ENCODE assay signal across 15 cellular contexts in genomic region chr2:218295029-218295428, GRCh38. TPM values are rescaled to one million over a fixed set of nuclear protein-coding genes. Genes with fewer than 3 reads are reported as not detected.
A peak's percentile ranks its signal among the peaks of the same experiment; 100 is the strongest.
DNase-seq lines count a peak whose midpoint lies in the region; ATAC-seq, FAIRE-seq and TF ChIP-seq lines count a peak whose summit lies in the region.
"Had no signal": no experiment of that assay in that cellular context is flagged by ENCODE, and none has a peak within 500 bp of the region (broad histone marks: within the 10 kb centered on the region; RNA-seq: fewer than 3 reads in every experiment).

No MANE protein-coding gene starts in this region.

- intact Hi-C loops in body of pancreas (cut with DNase I), result no loop called here
- intact Hi-C loops in HepG2 (cut with micrococcal nuclease; ENCODE audit: unreplicated experiment), result loop anchor here (10.0 kb wide), 1 partner anchor 270 kb away; the partner anchor contains the start of genes CNOT9 and USP37

- 8 to 28% methylated on average over 7 of the region's 7 CpGs for WGBS in body of pancreas, 2 donors
- 69% methylated on average over 7 of the region's 7 CpGs for WGBS in HepG2 (ENCODE audit: low lambda C conversion rate)

- H4K20me1 ChIP-seq in HepG2 (ENCODE audit: insufficient read depth, low read length), result peaks cover 2% of the 10 kb centered on the region; the same call in 1 of the 2 replicates

- H3K4me3 ChIP-seq in body of pancreas (no peak overlapping the region), HepG2 (replicated peaks in 1 of 3; ENCODE audit: insufficient read depth in 1 of 3, low read depth in 2 of 3, low read length in 3 of 3) (no peak overlapping the region), thoracic aorta (peak overlapping the region; percentile 22)

- H3K27ac ChIP-seq in body of pancreas (peak overlapping the region; percentile 97 to 99 (median 98)), HepG2 (ENCODE audit: extremely low read length, insufficient read depth, low read length) (no peak overlapping the region), thoracic aorta (peak overlapping the region; percentile 96 to 99)

- TF ChIP-seq CTCF in body of pancreas (IDR thresholded peaks at IDR 0.05) (peak in 1 of 7 experiments; percentile 2), HepG2 (CRISPR knock-in tag; IDR thresholded peaks at IDR 0.05) (no peak), thoracic aorta (IDR thresholded peaks at IDR 0.05) (no peak)

- TF ChIP-seq POLR2A in body of pancreas (IDR thresholded peaks at IDR 0.05) (peak in 2 of 3 donors; percentile 81 to 86), HepG2 (IDR thresholded peaks at IDR 0.05; ENCODE audit: insufficient read depth in 1 of 2, low read depth in 2 of 2, low read length in 2 of 2) (no peak)

- DNase-seq in DMS53 (lab: John Stamatoyannopoulos, UW) (peak; percentile 47), DMS53 treated with DMSO at 0.1 percent for 48 hours (lab: John Stamatoyannopoulos, UW; ENCODE audit: unreplicated experiment) (no peak), body of pancreas (peak; percentile 58 to 84 (median 66)), HepG2 (ENCODE audit: low spot score) (no peak), thoracic aorta (ENCODE audit: low spot score) (no peak), mesenteric fat pad (ENCODE audit: low spot score) (no peak), NCI-H2081 (lab: John Stamatoyannopoulos, UW) (no peak)
- DNase-seq: 8988T; activated CD4-positive, alpha-beta T cell treated with anti-CD3 and anti-CD28 coated beads for 36 hours; EL; NCI-H1436; stimulated activated CD4-positive, alpha-beta T cell treated with anti-CD3 and anti-CD28 coated beads, Interleukin-12 subunit alpha, Interleukin-12 subunit beta, amount 100 ng/mL, for 4 hours; stimulated activated naive CD4-positive, alpha-beta T cell treated with Interleukin-2 at 50 U/mL for 16 hours had no signal

- CTCF ChIA-PET in HepG2 (lab: Yijun Ruan, JAX; ENCODE audit: low intra/inter-chr PET ratio, low total read pairs), result no interaction called here

- H3K27me3 ChIP-seq in body of pancreas, result no peaks in the 10 kb centered on the region
- H3K27me3 ChIP-seq in HepG2 (ENCODE audit: control insufficient read depth in 1 of 2, insufficient read depth in 2 of 2, low read length in 2 of 2), result no peaks in the 10 kb centered on the region; a peak in 1 of 5 replicates
- H3K27me3 ChIP-seq in thoracic aorta (replicated peaks; ENCODE audit: insufficient read depth), result no peaks in the 10 kb centered on the region

- no peak overlapping the region for H2AFZ ChIP-seq in HepG2 (ENCODE audit: low read length)

- peaks cover 23% of the 10 kb centered on the region for H3K79me2 ChIP-seq in HepG2 (ENCODE audit: insufficient read depth, low read length)

- TF ChIP-seq EP300 in HepG2 (IDR thresholded peaks at IDR 0.05; ENCODE audit: low read depth in 2 of 2, low read length in 2 of 2), result no peak
- TF ChIP-seq EP300 in HepG2 (CRISPR knock-in tag; IDR thresholded peaks at IDR 0.05; ENCODE audit: borderline replicate concordance), result no peak

- no peak overlapping the region for H3K4me2 ChIP-seq in HepG2 (ENCODE audit: low read depth, low read length)

- BruUV-seq in HepG2 (replicated peaks; lab: Mats Ljungman, UMichigan), result no TSS peak

- no peaks in the 10 kb centered on the region for H3K36me3 ChIP-seq in body of pancreas (replicated peaks in 1 of 2; ENCODE audit: insufficient read depth in 1 of 2, low read depth in 2 of 2)
- H3K36me3 ChIP-seq in HepG2 (replicated peaks in 1 of 2; ENCODE audit: control insufficient read depth in 1 of 2, insufficient read depth in 2 of 2, low read length in 2 of 2), result no peaks in the 10 kb centered on the region
- H3K36me3 ChIP-seq in thoracic aorta, result no peaks in the 10 kb centered on the region

- TF ChIP-seq RAD21 in HepG2 (CRISPR knock-in tag; IDR thresholded peaks at IDR 0.05), result no peak

- peak; percentile 51 for ATAC-seq in body of pancreas
- ATAC-seq in HepG2, result no peak
- no peak for ATAC-seq in thoracic aorta (ENCODE audit: insufficient number of reproducible peaks, low FRiP score, low read depth)
- no peak for ATAC-seq in GM21515 (IDR thresholded peaks at IDR 0.05; ENCODE audit: unreplicated experiment)
- ATAC-seq: activated CD4-positive, alpha-beta T cell treated with anti-CD3 and anti-CD28 coated beads for 36 hours; Panc1 had no signal

- in situ Hi-C loops in HepG2 (cut with HindIII; ENCODE audit: extremely low pct_ligation_motif_present, low pct_unique_long_range_greater_than_20kb), result no loop called here

- FAIRE-seq in HepG2 (lab: Jason Lieb, UNC), result no peak

- POLR2A ChIA-PET in HepG2 (lab: Yijun Ruan, JAX), result interaction anchor here (1.0 to 8.5 kb wide), 6 partner anchors 8 to 101 kb away, joined by 3 to 64 read pairs (median 6); partner anchors contain the start of genes AAMP and PNKD

- H3K4me1 ChIP-seq in body of pancreas, result peaks cover 77% of the 10 kb centered on the region
- H3K4me1 ChIP-seq in HepG2 (ENCODE audit: insufficient read depth, low read length), result peaks cover 76% of the 10 kb centered on the region
- peaks cover 44 to 75% of the 10 kb centered on the region in 2 donors for H3K4me1 ChIP-seq in thoracic aorta (ENCODE audit: control insufficient read depth in 1 of 2, low read depth in 2 of 2)

- peak overlapping the region; percentile 2; the same call in 1 of the 2 replicates for H3K9ac ChIP-seq in HepG2 (ENCODE audit: insufficient read depth, low read depth, low read length)

- H3K9me3 ChIP-seq in body of pancreas, result no peaks in the 10 kb centered on the region
- no peaks in the 10 kb centered on the region for H3K9me3 ChIP-seq in HepG2 (ENCODE audit: low read length)
- no peaks in the 10 kb centered on the region for H3K9me3 ChIP-seq in thoracic aorta

RNA-seq across cellular contexts. Expression of gene TMBIM1, which starts 2.7 kb away (rescaled TPM):
- total RNA-seq in body of pancreas (100 to 1,000 TPM; 125 to 148 TPM), HepG2 (2016; rRNA removed; fragmentation: Illumina TruSeq; extraction: Trizol) (69.7 and 139 TPM in 2 replicates), thoracic aorta (100 to 1,000 TPM; 324 to 369 TPM), mesenteric fat pad (516 TPM)
- 37.2 and 38.6 TPM in 2 replicates for total RNA-seq in HepG2 (2016; cell fraction: cytosol; rRNA removed; fragmentation: Illumina TruSeq; extraction: Trizol; ENCODE audit: low read depth)
- 57.8 and 142 TPM in 2 replicates for total RNA-seq in HepG2 (2016; cell fraction: insoluble cytoplasmic fraction; rRNA removed; fragmentation: Illumina TruSeq; extraction: Trizol)
- total RNA-seq in HepG2 (2016; cell fraction: membrane; rRNA removed; fragmentation: Illumina TruSeq; extraction: Trizol), result 88.3 and 90.4 TPM in 2 replicates
- 108 and 128 TPM in 2 replicates for total RNA-seq in HepG2 (2016; cell fraction: nucleus; rRNA removed; fragmentation: Illumina TruSeq; extraction: Trizol)
- 127 and 181 TPM in 2 replicates for polyA plus RNA-seq in HepG2 (2011; rRNA removed)
- polyA plus RNA-seq in HepG2 (2011; cell fraction: cytosol; rRNA removed), result 146 and 187 TPM in 2 replicates
- polyA plus RNA-seq in HepG2 (2011; cell fraction: nucleus; rRNA removed), result 207 and 243 TPM in 2 replicates
- polyA plus RNA-seq in HepG2 (2012), result 254 and 390 TPM in 2 replicates
- polyA plus RNA-seq in HepG2 (2016; cell fraction: cytosol; fragmentation: Illumina TruSeq; extraction: Trizol; ENCODE audit: low read depth), result 33.9 and 35.7 TPM in 2 replicates
- 56.2 and 61.3 TPM in 2 replicates for polyA plus RNA-seq in HepG2 (2016; cell fraction: insoluble cytoplasmic fraction; fragmentation: Illumina TruSeq; extraction: Trizol; ENCODE audit: low read depth)
- 62.1 and 66.4 TPM in 2 replicates for polyA plus RNA-seq in HepG2 (2016; cell fraction: membrane; fragmentation: Illumina TruSeq; extraction: Trizol; ENCODE audit: low read depth)
- 152 and 156 TPM in 2 replicates for polyA plus RNA-seq in HepG2 (2016; cell fraction: nucleus; fragmentation: Illumina TruSeq; extraction: Trizol; ENCODE audit: insufficient read depth, low read depth)
- polyA minus RNA-seq in HepG2 (2011; rRNA and poly(A)+ RNA removed; ENCODE audit: low replicate concordance), result 19.4 and 315 TPM in 2 replicates
- 88.2 and 133 TPM in 2 replicates for polyA minus RNA-seq in HepG2 (2011; cell fraction: cytosol; rRNA and poly(A)+ RNA removed)
- 37.2 and 64.6 TPM in 2 replicates for polyA minus RNA-seq in HepG2 (2011; cell fraction: nucleus; rRNA and poly(A)+ RNA removed)

RNA-seq across cellular contexts. Expression of gene PNKD, which starts 24.7 kb away (rescaled TPM):
- total RNA-seq in body of pancreas (10 to 100 TPM; 17.1 to 21.3 TPM), HepG2 (2016; rRNA removed; fragmentation: Illumina TruSeq; extraction: Trizol) (50.0 and 55.9 TPM in 2 replicates), thoracic aorta (10 to 100 TPM; 19.4 to 38.4 TPM), mesenteric fat pad (51.5 TPM)
- total RNA-seq in HepG2 (2016; cell fraction: cytosol; rRNA removed; fragmentation: Illumina TruSeq; extraction: Trizol; ENCODE audit: low read depth), result 21.6 and 27.3 TPM in 2 replicates
- total RNA-seq in HepG2 (2016; cell fraction: insoluble cytoplasmic fraction; rRNA removed; fragmentation: Illumina TruSeq; extraction: Trizol), result 48.3 and 59.8 TPM in 2 replicates
- total RNA-seq in HepG2 (2016; cell fraction: membrane; rRNA removed; fragmentation: Illumina TruSeq; extraction: Trizol), result 30.6 and 30.7 TPM in 2 replicates
- total RNA-seq in HepG2 (2016; cell fraction: nucleus; rRNA removed; fragmentation: Illumina TruSeq; extraction: Trizol), result 34.2 and 39.5 TPM in 2 replicates
- polyA plus RNA-seq in HepG2 (2011; rRNA removed), result 78.0 and 80.4 TPM in 2 replicates
- 48.4 and 76.6 TPM in 2 replicates for polyA plus RNA-seq in HepG2 (2011; cell fraction: cytosol; rRNA removed)
- 76.3 and 77.5 TPM in 2 replicates for polyA plus RNA-seq in HepG2 (2011; cell fraction: nucleus; rRNA removed)
- 59.5 and 60.9 TPM in 2 replicates for polyA plus RNA-seq in HepG2 (2012)
- polyA plus RNA-seq in HepG2 (2016; cell fraction: cytosol; fragmentation: Illumina TruSeq; extraction: Trizol; ENCODE audit: low read depth), result 24.9 and 29.3 TPM in 2 replicates
- polyA plus RNA-seq in HepG2 (2016; cell fraction: insoluble cytoplasmic fraction; fragmentation: Illumina TruSeq; extraction: Trizol; ENCODE audit: low read depth), result 58.0 and 59.1 TPM in 2 replicates
- polyA plus RNA-seq in HepG2 (2016; cell fraction: membrane; fragmentation: Illumina TruSeq; extraction: Trizol; ENCODE audit: low read depth), result 31.6 and 35.4 TPM in 2 replicates
- 73.5 and 80.9 TPM in 2 replicates for polyA plus RNA-seq in HepG2 (2016; cell fraction: nucleus; fragmentation: Illumina TruSeq; extraction: Trizol; ENCODE audit: insufficient read depth, low read depth)
- 33.3 and 44.2 TPM in 2 replicates for polyA minus RNA-seq in HepG2 (2011; rRNA and poly(A)+ RNA removed; ENCODE audit: low replicate concordance)
- 15.5 and 20.7 TPM in 2 replicates for polyA minus RNA-seq in HepG2 (2011; cell fraction: cytosol; rRNA and poly(A)+ RNA removed)
- 9.7 and 10.9 TPM in 2 replicates for polyA minus RNA-seq in HepG2 (2011; cell fraction: nucleus; rRNA and poly(A)+ RNA removed)

RNA-seq across cellular contexts. Expression of gene AAMP, which starts 25.1 kb away (rescaled TPM):
- total RNA-seq in body of pancreas, result 100 to 1,000 TPM in 1 of 2 donors, 10 to 100 TPM in 1; 61.5 to 114 TPM
- 186 and 241 TPM in 2 replicates for total RNA-seq in HepG2 (2016; rRNA removed; fragmentation: Illumina TruSeq; extraction: Trizol)
- total RNA-seq in HepG2 (2016; cell fraction: cytosol; rRNA removed; fragmentation: Illumina TruSeq; extraction: Trizol; ENCODE audit: low read depth), result 26.6 and 29.2 TPM in 2 replicates
- total RNA-seq in HepG2 (2016; cell fraction: insoluble cytoplasmic fraction; rRNA removed; fragmentation: Illumina TruSeq; extraction: Trizol), result 202 and 247 TPM in 2 replicates
- 56.8 and 59.3 TPM in 2 replicates for total RNA-seq in HepG2 (2016; cell fraction: membrane; rRNA removed; fragmentation: Illumina TruSeq; extraction: Trizol)
- 85.4 and 91.7 TPM in 2 replicates for total RNA-seq in HepG2 (2016; cell fraction: nucleus; rRNA removed; fragmentation: Illumina TruSeq; extraction: Trizol)
- 110 and 119 TPM in 2 replicates for polyA plus RNA-seq in HepG2 (2011; rRNA removed)
- 138 and 202 TPM in 2 replicates for polyA plus RNA-seq in HepG2 (2011; cell fraction: cytosol; rRNA removed)
- polyA plus RNA-seq in HepG2 (2011; cell fraction: nucleus; rRNA removed), result 161 and 181 TPM in 2 replicates
- polyA plus RNA-seq in HepG2 (2012), result 99.2 and 104 TPM in 2 replicates
- polyA plus RNA-seq in HepG2 (2016; cell fraction: cytosol; fragmentation: Illumina TruSeq; extraction: Trizol; ENCODE audit: low read depth), result 13.9 and 16.0 TPM in 2 replicates
- 224 and 231 TPM in 2 replicates for polyA plus RNA-seq in HepG2 (2016; cell fraction: insoluble cytoplasmic fraction; fragmentation: Illumina TruSeq; extraction: Trizol; ENCODE audit: low read depth)
- 30.9 and 33.2 TPM in 2 replicates for polyA plus RNA-seq in HepG2 (2016; cell fraction: membrane; fragmentation: Illumina TruSeq; extraction: Trizol; ENCODE audit: low read depth)
- 127 and 131 TPM in 2 replicates for polyA plus RNA-seq in HepG2 (2016; cell fraction: nucleus; fragmentation: Illumina TruSeq; extraction: Trizol; ENCODE audit: insufficient read depth, low read depth)
- 41.5 and 143 TPM in 2 replicates for polyA minus RNA-seq in HepG2 (2011; rRNA and poly(A)+ RNA removed; ENCODE audit: low replicate concordance)
- 58.2 and 63.3 TPM in 2 replicates for polyA minus RNA-seq in HepG2 (2011; cell fraction: cytosol; rRNA and poly(A)+ RNA removed)
- 39.9 and 43.6 TPM in 2 replicates for polyA minus RNA-seq in HepG2 (2011; cell fraction: nucleus; rRNA and poly(A)+ RNA removed)
- 10 to 100 TPM; 95.9 to 97.5 TPM for total RNA-seq in thoracic aorta
- total RNA-seq in mesenteric fat pad, result 89.7 TPM

RNA-seq across cellular contexts. Expression of gene GPBAR1, which starts 34.2 kb away (rescaled TPM):
- total RNA-seq in body of pancreas, result 10 to 100 TPM in 1 of 2 donors, 1 to 10 TPM in 1; 3.1 to 90.3 TPM
- total RNA-seq in HepG2 (2016; rRNA removed; fragmentation: Illumina TruSeq; extraction: Trizol), result 0.09 TPM in 1 of 2 replicates, not detected in the other
- total RNA-seq in HepG2 (2016; cell fraction: cytosol; rRNA removed; fragmentation: Illumina TruSeq; extraction: Trizol; ENCODE audit: low read depth), result not detected in 2 replicates
- 0.15 TPM in 1 of 2 replicates, not detected in the other for total RNA-seq in HepG2 (2016; cell fraction: insoluble cytoplasmic fraction; rRNA removed; fragmentation: Illumina TruSeq; extraction: Trizol)
- 0.17 TPM in 1 of 2 replicates, not detected in the other for total RNA-seq in HepG2 (2016; cell fraction: membrane; rRNA removed; fragmentation: Illumina TruSeq; extraction: Trizol)
- 0.25 and 0.38 TPM in 2 replicates for total RNA-seq in HepG2 (2016; cell fraction: nucleus; rRNA removed; fragmentation: Illumina TruSeq; extraction: Trizol)
- 0.05 and 0.09 TPM in 2 replicates for polyA plus RNA-seq in HepG2 (2011; rRNA removed)
- polyA plus RNA-seq in HepG2 (2011; cell fraction: cytosol; rRNA removed), result 0.05 and 0.12 TPM in 2 replicates
- 0.45 and 0.68 TPM in 2 replicates for polyA plus RNA-seq in HepG2 (2011; cell fraction: nucleus; rRNA removed)
- polyA plus RNA-seq in HepG2 (2012), result 0.09 and 0.11 TPM in 2 replicates
- polyA plus RNA-seq in HepG2 (2016; cell fraction: cytosol; fragmentation: Illumina TruSeq; extraction: Trizol; ENCODE audit: low read depth), result 0.08 and 0.22 TPM in 2 replicates
- polyA plus RNA-seq in HepG2 (2016; cell fraction: insoluble cytoplasmic fraction; fragmentation: Illumina TruSeq; extraction: Trizol; ENCODE audit: low read depth), result 0.16 TPM in 1 of 2 replicates, not detected in the other
- 0.22 and 0.27 TPM in 2 replicates for polyA plus RNA-seq in HepG2 (2016; cell fraction: membrane; fragmentation: Illumina TruSeq; extraction: Trizol; ENCODE audit: low read depth)
- polyA plus RNA-seq in HepG2 (2016; cell fraction: nucleus; fragmentation: Illumina TruSeq; extraction: Trizol; ENCODE audit: insufficient read depth, low read depth), result not detected in 2 replicates
- polyA minus RNA-seq in HepG2 (2011; rRNA and poly(A)+ RNA removed; ENCODE audit: low replicate concordance), result 0.12 and 1.2 TPM in 2 replicates
- polyA minus RNA-seq in HepG2 (2011; cell fraction: cytosol; rRNA and poly(A)+ RNA removed), result not detected in 2 replicates
- 1.2 and 1.5 TPM in 2 replicates for polyA minus RNA-seq in HepG2 (2011; cell fraction: nucleus; rRNA and poly(A)+ RNA removed)
- 1 to 10 TPM; 3.5 to 4.2 TPM for total RNA-seq in thoracic aorta
- 34.8 TPM for total RNA-seq in mesenteric fat pad

Comparison
In these comparisons a context has a peak if more than half of its experiments do, and no peak if none do; other contexts are left out.
1. DNase-seq: peak in DMS53 (single experiment) and body of pancreas (4 of 4); none in DMS53 treated with DMSO at 0.1 percent for 48 hours (single experiment), HepG2 (single experiment), thoracic aorta (single experiment), mesenteric fat pad (single experiment) and NCI-H2081 (0 of 2).
2. POLR2A ChIP-seq: peak in body of pancreas (2 of 3); none in HepG2 (0 of 2).